In the genomic region with DNA sequence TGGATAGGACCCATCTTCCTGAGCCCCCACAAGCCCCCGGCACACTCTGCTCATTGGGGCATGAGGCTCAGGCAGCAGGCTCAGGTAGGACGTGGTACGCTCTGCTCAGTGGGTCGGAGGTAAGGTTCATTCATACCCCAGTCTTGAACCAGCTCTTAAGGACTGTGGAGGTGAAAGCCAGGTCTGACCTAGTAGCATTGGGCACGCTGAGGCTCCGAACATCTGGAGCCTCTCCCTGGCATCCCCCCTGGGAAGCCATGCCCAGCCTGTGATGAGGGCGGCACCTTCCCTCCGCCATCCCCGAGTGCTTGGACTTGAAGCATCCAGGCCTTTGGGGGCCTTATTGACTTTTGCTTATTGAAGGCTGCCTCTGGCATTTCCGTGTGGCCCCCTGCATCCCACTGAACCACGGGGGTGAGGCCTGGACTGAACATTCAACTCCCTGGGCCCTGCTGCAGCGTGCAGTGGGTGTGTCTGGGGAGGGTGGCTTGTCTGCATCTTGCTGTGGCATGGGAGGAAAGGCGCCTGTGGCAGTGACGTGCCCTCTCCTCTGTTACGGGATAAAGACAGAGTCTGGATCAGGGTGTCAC, we compare ENCODE assay signal across 16 cellular contexts. TPM values are rescaled to one million over a fixed set of nuclear protein-coding genes. Genes with fewer than 3 reads are reported as not detected.
DNase-seq lines count a peak whose midpoint lies in the region; ATAC-seq, FAIRE-seq and TF ChIP-seq lines count a peak whose summit lies in the region.
"Had no signal": no experiment of that assay in that cellular context is flagged by ENCODE, and none has a peak within 500 bp of the region (broad histone marks: within the 10 kb centered on the region; RNA-seq: fewer than 3 reads in every experiment).

No MANE protein-coding gene starts in this region.

- H4K12ac ChIP-seq in trophoblast cell (ENCODE audit: low read depth, low read length) = no peak overlapping the region

- no peak for ATAC-seq in GM21526 (IDR thresholded peaks at IDR 0.05; ENCODE audit: low FRiP score, unreplicated experiment)
- ATAC-seq: CD8-positive, alpha-beta T cell; HCT116 had no signal

- no peak overlapping the region for H2AK5ac ChIP-seq in trophoblast cell (ENCODE audit: low read length)

- H3K4me1 ChIP-seq in right atrium auricular region = peaks cover 0 to 9% of the 10 kb centered on the region in 2 donors
- H3K4me1 ChIP-seq in left ventricle myocardium inferior = peaks cover 13% of the 10 kb centered on the region
- no peaks in the 10 kb centered on the region for H3K4me1 ChIP-seq in kidney (ENCODE audit: control insufficient read depth in 1 of 2, insufficient read depth in 1 of 2, low read depth in 1 of 2, low read length in 2 of 2)
- no peaks in the 10 kb centered on the region for H3K4me1 ChIP-seq in trophoblast cell (ENCODE audit: control insufficient read depth in 1 of 2, insufficient read depth in 2 of 2, low read length in 2 of 2)

- no peak for TF ChIP-seq CTCF in right atrium auricular region (IDR thresholded peaks at IDR 0.05)
- TF ChIP-seq CTCF in left ventricle myocardium inferior (IDR thresholded peaks at IDR 0.05; ENCODE audit: borderline replicate concordance) = no peak
- TF ChIP-seq CTCF in kidney (IDR thresholded peaks at IDR 0.05; ENCODE audit: borderline replicate concordance, extremely low read depth, insufficient read depth) = no peak

- H4K8ac ChIP-seq in trophoblast cell (ENCODE audit: low read depth, low read length) = no peak overlapping the region

- no peaks in the 10 kb centered on the region for H3K79me1 ChIP-seq in trophoblast cell (ENCODE audit: low read length)

- H3K14ac ChIP-seq in trophoblast cell (ENCODE audit: low read length) = no peak overlapping the region

- H3K79me2 ChIP-seq in trophoblast cell (ENCODE audit: control insufficient read depth, insufficient read depth, low read length, poor library complexity) = no peaks in the 10 kb centered on the region

- no peak for FAIRE-seq in kidney (lab: Jason Lieb, UNC)

- H2BK5ac ChIP-seq in trophoblast cell (ENCODE audit: low read depth, low read length, poor library complexity) = no peak overlapping the region

- no CpG with 5 or more reads among the region's 15 CpGs for WGBS in trophoblast cell (ENCODE audit: extremely low coverage, insufficient coverage, insufficient read length)

- H2BK120ac ChIP-seq in trophoblast cell (ENCODE audit: insufficient read depth, low read length, poor library complexity) = no peak overlapping the region

- H3K4me3 ChIP-seq in right atrium auricular region (no peak overlapping the region), left ventricle myocardium inferior (no peak overlapping the region), kidney (ENCODE audit: low read length in 2 of 2) (no peak overlapping the region), trophoblast cell (ENCODE audit: low read depth, low read length) (peak overlapping the region; percentile 18)
- H3K4me3 ChIP-seq: BLaER1 treated with 17β-estradiol and CSF1 and Interleukin-3, amounts not matched to agents 10 nM and 100 nM had no signal

- intact Hi-C loops in cardiac septum (cut with DNase I) = no loop called here
- intact Hi-C loops in left ventricle myocardium inferior (cut with micrococcal nuclease) = no loop called here
- intact Hi-C loops in kidney (cut with DNase I) = no loop called here

- no peak overlapping the region for H3K4me2 ChIP-seq in trophoblast cell (ENCODE audit: low read length)

- H3K9me3 ChIP-seq in right atrium auricular region (no peaks in the 10 kb centered on the region), left ventricle myocardium inferior (replicated peaks) (no peaks in the 10 kb centered on the region), kidney (ENCODE audit: control insufficient read depth in 1 of 2, low read length in 2 of 2) (no peaks in the 10 kb centered on the region), trophoblast cell (ENCODE audit: insufficient read depth, low read depth, low read length) (peaks cover 3% of the 10 kb centered on the region)
- H3K9me3 ChIP-seq: BLaER1 treated with 17β-estradiol and CSF1 and Interleukin-3, amounts not matched to agents 10 nM and 100 nM had no signal

- DNase-seq in cardiac septum (ENCODE audit: low spot score) (peak; percentile 54), right atrium auricular region (ENCODE audit: low spot score) (no peak), left ventricle myocardium inferior (peak; percentile 6), kidney (peak; percentile 43), trophoblast cell (no peak), hypothalamus (lab: John Stamatoyannopoulos, UW) (no peak)
- DNase-seq: Calu3; CD8-positive, alpha-beta T cell; DMS79 treated with DMSO at 0.1 percent for 48 hours; GF-D8; GOT3; H7; HFFc6 had no signal

- H3K27me3 ChIP-seq in right atrium auricular region (no peaks in the 10 kb centered on the region), left ventricle myocardium inferior (ENCODE audit: low read depth) (no peaks in the 10 kb centered on the region), trophoblast cell (ENCODE audit: insufficient read depth, low read length) (no peaks in the 10 kb centered on the region)
- H3K27me3 ChIP-seq: BLaER1 treated with 17β-estradiol and CSF1 and Interleukin-3, amounts not matched to agents 10 nM and 100 nM had no signal

- H3K36me3 ChIP-seq in right atrium auricular region (peaks cover 4% of the 10 kb centered on the region), left ventricle myocardium inferior (peaks cover 6% of the 10 kb centered on the region), kidney (ENCODE audit: control insufficient read depth in 1 of 2, insufficient read depth in 2 of 2, low read length in 2 of 2) (peaks cover 7 to 16% of the 10 kb centered on the region in 2 donors), trophoblast cell (ENCODE audit: control insufficient read depth in 1 of 2, insufficient read depth in 2 of 2, low read length in 2 of 2) (peaks cover 52 to 58% of the 10 kb centered on the region in 2 experiments)

- H3K9ac ChIP-seq in kidney (ENCODE audit: low read length in 2 of 2) (no peak overlapping the region), trophoblast cell (ENCODE audit: low read length) (no peak overlapping the region)
- H3K9ac ChIP-seq: BLaER1 treated with 17β-estradiol and CSF1 and Interleukin-3, amounts not matched to agents 10 nM and 100 nM had no signal

- H2BK12ac ChIP-seq in trophoblast cell (ENCODE audit: low read length) = no peak overlapping the region

- H4K91ac ChIP-seq in trophoblast cell (ENCODE audit: low read depth, low read length) = no peak overlapping the region

- no peak overlapping the region for H3K23ac ChIP-seq in trophoblast cell (ENCODE audit: low read length)

- no peak overlapping the region for H3K18ac ChIP-seq in trophoblast cell (ENCODE audit: low read length)

- no peak overlapping the region for H3K4ac ChIP-seq in trophoblast cell (ENCODE audit: low read depth, low read length)

- no peak overlapping the region for H2AFZ ChIP-seq in trophoblast cell (ENCODE audit: insufficient read depth, low read length, poor library complexity)

- no peak overlapping the region for H3K27ac ChIP-seq in right atrium auricular region
- H3K27ac ChIP-seq in left ventricle myocardium inferior (replicated peaks) = no peak overlapping the region
- no peak overlapping the region for H3K27ac ChIP-seq in kidney (ENCODE audit: low read depth in 2 of 2, low read length in 2 of 2)
- H3K27ac ChIP-seq in trophoblast cell (ENCODE audit: low read depth, low read length) = no peak overlapping the region
- H3K27ac ChIP-seq: BLaER1 treated with 17β-estradiol and CSF1 and Interleukin-3, amounts not matched to agents 10 nM and 100 nM had no signal

RNA-seq across cellular contexts. Expression of a gene that starts 50.0 kb away (rescaled TPM):
- total RNA-seq in cardiac septum (40.5 TPM), right atrium auricular region (10 to 100 TPM; 18.5 to 24.3 TPM), left ventricle myocardium inferior (37.0 TPM), kidney (69.0 TPM)
- 109 TPM for polyA plus RNA-seq in kidney (ENCODE audit: insufficient read depth, low read depth, low replicate concordance)
- 85.8 and 86.1 TPM in 2 replicates for polyA plus RNA-seq in trophoblast cell (2013)

Comparison
In these comparisons a context has a peak if more than half of its experiments do, and no peak if none do; other contexts are left out.
1. DNase-seq: peak in cardiac septum (single experiment), left ventricle myocardium inferior (single experiment) and kidney (single experiment); none in right atrium auricular region (single experiment), trophoblast cell (0 of 2) and hypothalamus (0 of 51).